ENCODE assay signal across 1 cellular context in genomic region chr4:6676722-6677558, GRCh38.
A peak's percentile ranks its signal among the peaks of the same experiment; 100 is the strongest.
TF ChIP-seq lines count a peak whose summit lies in the region.

No MANE protein-coding gene starts in this region.

TF ChIP-seq in HCT116, 20 proteins besides CTCF, POLR2A, EP300 and RAD21 (continued from another document):
- TF ChIP-seq ZNF274 (IDR thresholded peaks at IDR 0.05; ENCODE audit: low read depth, low read length) (no peak), FOSL1 (IDR thresholded peaks at IDR 0.05; ENCODE audit: low read depth) (no peak), POLR2AphosphoS5 (IDR thresholded peaks at IDR 0.05; ENCODE audit: low read depth, low read length) (0 out of 2 replicates have a peak, but pooled peaks have one; percentile 28)
